ENCODE assay signal across 8 cellular contexts in genomic region chr3:53196575-53197407, GRCh38. TPM values are rescaled to one million over a fixed set of nuclear protein-coding genes. Genes with fewer than 3 reads are reported as not detected.
DNase-seq lines count a peak whose midpoint lies in the region; ATAC-seq, FAIRE-seq and TF ChIP-seq lines count a peak whose summit lies in the region.

No MANE protein-coding gene starts in this region.

- H3K9ac ChIP-seq in IMR-90 (ENCODE audit: low read depth, low read length), result no peak overlapping the region

- WGBS in IMR-90 (ENCODE audit: extremely low coverage in 2 of 2, insufficient read length in 1 of 2), 2 experiments, result 20% methylated on average over 1 of the region's 17 CpGs; no CpG with 5 or more reads in 1 of the 2 experiments

- POLR2A ChIA-PET in IMR-90 (lab: Charles Lee; ENCODE audit: unreplicated experiment), result no interaction called here

- H3K14ac ChIP-seq in IMR-90 (replicated peaks; ENCODE audit: low read depth, low read length), result no peak overlapping the region; the same call in 1 of the 2 replicates

- peak overlapping the region; percentile 86 for H2AFZ ChIP-seq in IMR-90 (replicated peaks; ENCODE audit: low read length, poor library complexity)

- H4K91ac ChIP-seq in IMR-90 (ENCODE audit: insufficient read depth, low read depth, low read length), result no peak overlapping the region

- H3K4me3 Mint-ChIP-seq in immature natural killer cell, result no peak overlapping the region
- no peak overlapping the region for H3K4me3 Mint-ChIP-seq in type B pancreatic cell

- H2AK5ac ChIP-seq in IMR-90 (ENCODE audit: low read depth, low read length), result peak overlapping the region; percentile 20; the same call in 1 of the 2 replicates

- H3K4me2 ChIP-seq in IMR-90 (ENCODE audit: low read depth, low read length), result no peak overlapping the region

- H4K8ac ChIP-seq in IMR-90 (ENCODE audit: low read depth in 2 of 2, low read length in 2 of 2), result peak overlapping the region in 1 of 2 experiments; percentile 68; a peak in 2 of 4 replicates

- H3K4ac ChIP-seq in IMR-90 (ENCODE audit: low read depth, low read length), result no peak overlapping the region

- H2BK15ac ChIP-seq in IMR-90 (ENCODE audit: low read depth, low read length), result no peak overlapping the region

- peak overlapping the region; percentile 35; the same call in 1 of the 2 replicates for H4K5ac ChIP-seq in IMR-90 (ENCODE audit: low read depth, low read length)

- peaks cover 8% of the 10 kb centered on the region; the same call in 1 of the 2 replicates for H3K9me1 ChIP-seq in IMR-90 (ENCODE audit: insufficient read depth, low read length)

- in situ Hi-C loops in IMR-90 (cut with MboI; ENCODE audit: low sequenced_read_pairs), result no loop called here

- H3K4me1 Mint-ChIP-seq in immature natural killer cell (peaks cover 13 to 15% of the 10 kb centered on the region in 2 donors), type B pancreatic cell (ENCODE audit: unreplicated experiment) (peaks cover 17% of the 10 kb centered on the region)

- no peak overlapping the region for H2BK120ac ChIP-seq in IMR-90 (ENCODE audit: low read depth, low read length)

- BruUV-seq in IMR-90 (replicated peaks; lab: Mats Ljungman, UMichigan), result no TSS peak

- no peak overlapping the region for H2BK5ac ChIP-seq in IMR-90 (ENCODE audit: low read depth, low read length, poor library complexity, severe bottlenecking)

- intact Hi-C loops in IMR-90 (cut with micrococcal nuclease), result loop anchor here (1.0 to 2.0 kb wide), 3 partner anchors 36 to 82 kb away; partner anchors contain the start of gene PRKCD

- no peak overlapping the region for H2BK20ac ChIP-seq in IMR-90 (ENCODE audit: low read depth, low read length)

- H3K9me3 Mint-ChIP-seq in immature natural killer cell (no peaks in the 10 kb centered on the region), type B pancreatic cell (no peaks in the 10 kb centered on the region)

- H2AK9ac ChIP-seq in IMR-90 (replicated peaks; ENCODE audit: low read depth, low read length, poor library complexity), result no peak overlapping the region

- H3K27ac Mint-ChIP-seq in immature natural killer cell, result no peak overlapping the region
- no peak overlapping the region for H3K27ac Mint-ChIP-seq in type B pancreatic cell

- H3K4me3 ChIP-seq in IMR-90 (ENCODE audit: insufficient read depth, low read depth, low read length), result no peak overlapping the region

- H3K36me3 ChIP-seq in IMR-90 (ENCODE audit: control insufficient read depth, insufficient read depth, low read length), result no peaks in the 10 kb centered on the region

- no peak for TF ChIP-seq RAD21 in IMR-90 (IDR thresholded peaks at IDR 0.05; ENCODE audit: low read length)

- H3K56ac ChIP-seq in IMR-90 (ENCODE audit: extremely low read depth, insufficient read depth, low read length), result no peak overlapping the region

- CTCF ChIA-PET in IMR-90 (lab: Yijun Ruan, JAX), result interaction anchor here (0.6 to 1.8 kb wide), 9 partner anchors 10 to 86 kb away, joined by 3 to 13 read pairs (median 5); no protein-coding TSS in a partner anchor

- H4K20me1 ChIP-seq in IMR-90 (ENCODE audit: insufficient read depth, low read length), result no peaks in the 10 kb centered on the region

- no peaks in the 10 kb centered on the region; the same call in 1 of the 2 replicates for H3K27me3 ChIP-seq in IMR-90 (ENCODE audit: control insufficient read depth, insufficient read depth, low read length)

- H3K23ac ChIP-seq in IMR-90 (ENCODE audit: low read depth, low read length), result no peak overlapping the region

- H3K36me3 Mint-ChIP-seq in immature natural killer cell, result peaks cover 0 to 7% (median 6%) of the 10 kb centered on the region in 3 donors
- no peaks in the 10 kb centered on the region for H3K36me3 Mint-ChIP-seq in type B pancreatic cell

- no peak overlapping the region for H3K27ac ChIP-seq in IMR-90 (ENCODE audit: insufficient read depth, low read length)

- H3K9me3 ChIP-seq in IMR-90 (ENCODE audit: control insufficient read depth, insufficient read depth, low read length), result no peaks in the 10 kb centered on the region

- peak; percentile 97 for FAIRE-seq in GM12892 (lab: Jason Lieb, UNC)

- H3K27me3 Mint-ChIP-seq in immature natural killer cell (ENCODE audit: low read depth in 3 of 3) (peaks cover 1 to 2% (median 2%) of the 10 kb centered on the region in 3 donors), type B pancreatic cell (peaks cover 14% of the 10 kb centered on the region)

- TF ChIP-seq POLR2A in GM12892 (IDR thresholded peaks at IDR 0.05; ENCODE audit: low read depth, low read length) (peak; percentile 82), IMR-90 (IDR thresholded peaks at IDR 0.05; ENCODE audit: low read depth, low read length) (no peak)

- H3K4me1 ChIP-seq in IMR-90 (ENCODE audit: control insufficient read depth, insufficient read depth, low read length), result peaks cover 16% of the 10 kb centered on the region

- ATAC-seq in IMR-90 (ENCODE audit: low read depth), result no peak

- 0 out of 2 replicates have a peak, but pooled peaks have one; percentile 8 for TF ChIP-seq CTCF in IMR-90 (conservative IDR thresholded peaks at IDR 0.05; ENCODE audit: low read depth, low read length)
- no peak for TF ChIP-seq CTCF in type B pancreatic cell (conservative IDR thresholded peaks at IDR 0.05)

- dilution Hi-C loops in IMR-90 (cut with HindIII; ENCODE audit: low sequenced_read_pairs, unreplicated experiment), result no loop called here

- no peaks in the 10 kb centered on the region for H3K79me1 ChIP-seq in IMR-90 (ENCODE audit: low read depth in 1 of 2, low read length in 2 of 2)

- H3K18ac ChIP-seq in IMR-90 (ENCODE audit: low read depth, low read length), result no peak overlapping the region

- DNase-seq in GM12892 (ENCODE audit: insufficient read length) (no peak), IMR-90 (peak; percentile 62), inferior parietal cortex (ENCODE audit: extremely low spot score) (peak; percentile 12), immature natural killer cell (no peak), KG1 (lab: John Stamatoyannopoulos, UW) (no peak), SKM-1 (lab: John Stamatoyannopoulos, UW; ENCODE audit: unreplicated experiment) (no peak), type B pancreatic cell (ENCODE audit: extremely low spot score, unreplicated experiment) (no peak)
- peak; percentile 29 to 34 for DNase-seq in activated CD4-positive, alpha-beta T cell treated with anti-CD3 and anti-CD28 coated beads, Interleukin-2, amount 50 U/mL, for 4 hours

TF ChIP-seq in IMR-90, 13 proteins besides CTCF, POLR2A, EP300 and RAD21:
- TF ChIP-seq BHLHE40 (IDR thresholded peaks at IDR 0.05; ENCODE audit: low read depth, low read length) (peak; percentile 54; the same call in 1 of the 2 replicates), MXI1 (IDR thresholded peaks at IDR 0.05; ENCODE audit: borderline replicate concordance, low read depth, low read length) (no peak), NFE2L2 (IDR thresholded peaks at IDR 0.05; ENCODE audit: low read depth, low read length) (no peak), USF2 (IDR thresholded peaks at IDR 0.05; ENCODE audit: low read depth, low read length) (peak; percentile 72), SMC3 (IDR thresholded peaks at IDR 0.05; ENCODE audit: low read depth, low read length) (no peak)

RNA-seq across cellular contexts. Expression of gene PRKCD, which starts 35.8 kb away (rescaled TPM):
- 46.9 TPM for polyA plus RNA-seq in GM12892 (2012; ENCODE audit: missing spikeins)
- 3.3 and 4.3 TPM in 2 replicates for total RNA-seq in IMR-90 (2012; rRNA removed)
- 19.0 TPM in 2 replicates for polyA plus RNA-seq in IMR-90 (2012; rRNA removed)
- 17.1 and 19.0 TPM in 2 replicates for polyA plus RNA-seq in IMR-90 (2012; cell fraction: cytosol; rRNA removed)
- 26.5 and 37.5 TPM in 2 replicates for polyA plus RNA-seq in IMR-90 (2012; cell fraction: nucleus; rRNA removed; ENCODE audit: low replicate concordance)
- 10 to 100 TPM; 14.7 to 36.8 (median 26.1) TPM for polyA plus RNA-seq in immature natural killer cell
- 24.0 and 37.4 TPM in 2 replicates for total RNA-seq in type B pancreatic cell (ENCODE audit: low replicate concordance)

RNA-seq across cellular contexts. Expression of gene TKT, which starts 59.0 kb away (rescaled TPM):
- 126 TPM for polyA plus RNA-seq in GM12892 (2012; ENCODE audit: missing spikeins)
- total RNA-seq in IMR-90 (2012; rRNA removed) (301 and 349 TPM in 2 replicates), type B pancreatic cell (ENCODE audit: low replicate concordance) (318 and 518 TPM in 2 replicates)
- polyA plus RNA-seq in IMR-90 (2012; rRNA removed) (280 and 325 TPM in 2 replicates), immature natural killer cell (10 to 100 TPM; 52.6 to 75.2 (median 69.3) TPM)
- 199 and 222 TPM in 2 replicates for polyA plus RNA-seq in IMR-90 (2012; cell fraction: cytosol; rRNA removed)
- 167 and 314 TPM in 2 replicates for polyA plus RNA-seq in IMR-90 (2012; cell fraction: nucleus; rRNA removed; ENCODE audit: low replicate concordance)

Comparison
In these comparisons a context has a peak if more than half of its experiments do, and no peak if none do; other contexts are left out.
1. DNase-seq: peak in IMR-90 (single experiment), activated CD4-positive, alpha-beta T cell treated with anti-CD3 and anti-CD28 coated beads, Interleukin-2, amount 50 U/mL, for 4 hours (2 of 2) and inferior parietal cortex (single experiment); none in GM12892 (single experiment), immature natural killer cell (0 of 3), KG1 (single experiment), SKM-1 (single experiment) and type B pancreatic cell (single experiment).